1 cellular context compared by ENCODE assay signal in genomic region chr7:46544396-46545008, GRCh38.
TF ChIP-seq lines count a peak whose summit lies in the region.

No MANE protein-coding gene starts in this region.

TF ChIP-seq in K562, 482 proteins besides CTCF, POLR2A, EP300 and RAD21 (continued from another document):
- no peak for TF ChIP-seq SFPQ (IDR thresholded peaks at IDR 0.05; ENCODE audit: low read depth, low read length)
- no peak for TF ChIP-seq ZNF212 (CRISPR knock-in tag; IDR thresholded peaks at IDR 0.05)
- peak; percentile 88 for TF ChIP-seq ATF3 (IDR thresholded peaks at IDR 0.05)
- TF ChIP-seq ATF3 (CRISPR knock-in tag; conservative IDR thresholded peaks at IDR 0.05), result no peak
- no peak for TF ChIP-seq SREBF2 (CRISPR knock-in tag; IDR thresholded peaks at IDR 0.05)
- no peak for TF ChIP-seq TAF7 (tag; IDR thresholded peaks at IDR 0.05)
- TF ChIP-seq SPI1 (IDR thresholded peaks at IDR 0.05; ENCODE audit: borderline replicate concordance, low read depth, low read length), result no peak
- no peak for TF ChIP-seq ZNF282 (CRISPR knock-in tag; IDR thresholded peaks at IDR 0.05)
- TF ChIP-seq MAFG (tag; conservative IDR thresholded peaks at IDR 0.05), result peak; percentile 66
- peak; percentile 50; the same call in 1 of the 2 replicates for TF ChIP-seq JUND (IDR thresholded peaks at IDR 0.05; ENCODE audit: borderline replicate concordance, low read depth, low read length)
- TF ChIP-seq JUND (tag; IDR thresholded peaks at IDR 0.05; ENCODE audit: borderline replicate concordance, low read depth, low read length), result peak; percentile 78; the same call in 2 of the 3 replicates
- TF ChIP-seq ZFP36 (IDR thresholded peaks at IDR 0.05; ENCODE audit: low read depth, low read length, partially characterized antibody), result no peak
